9 cellular contexts compared by ENCODE assay signal in genomic region chr11:94127632-94128031, GRCh38. TPM values are rescaled to one million over a fixed set of nuclear protein-coding genes. Genes with fewer than 3 reads are reported as not detected.
DNase-seq lines count a peak whose midpoint lies in the region; ATAC-seq and TF ChIP-seq lines count a peak whose summit lies in the region.
"Had no signal": no experiment of that assay in that cellular context is flagged by ENCODE, and none has a peak within 500 bp of the region (broad histone marks: within the 10 kb centered on the region; RNA-seq: fewer than 3 reads in every experiment).

No MANE protein-coding gene starts in this region.

- H3K9me2 ChIP-seq in GM23248 (ENCODE audit: insufficient read depth), result no peaks in the 10 kb centered on the region

- peak overlapping the region; percentile 90 for H2AFZ ChIP-seq in GM23248

- peaks cover 33% of the 10 kb centered on the region for H3K4me1 ChIP-seq in GM23248 (ENCODE audit: insufficient read depth)
- H3K4me1 ChIP-seq in endodermal cell (ENCODE audit: control insufficient read depth, insufficient read depth, low read length), result peaks cover 7% of the 10 kb centered on the region

- ATAC-seq in GM18907 (IDR thresholded peaks at IDR 0.05; ENCODE audit: unreplicated experiment) (no peak), GM21515 (IDR thresholded peaks at IDR 0.05; ENCODE audit: unreplicated experiment) (no peak), GM21423 (IDR thresholded peaks at IDR 0.05; ENCODE audit: unreplicated experiment) (no peak)

- no peaks in the 10 kb centered on the region for H3K36me3 Mint-ChIP-seq in endodermal cell (ENCODE audit: low read depth)

- peaks cover 42% of the 10 kb centered on the region for H3F3A ChIP-seq in GM23248 (ENCODE audit: insufficient read depth)

- no peak overlapping the region for H3K27ac ChIP-seq in GM23248
- H3K27ac ChIP-seq in endodermal cell (ENCODE audit: low read depth, low read length), result no peak overlapping the region

- peaks cover 5% of the 10 kb centered on the region for H3K27me3 Mint-ChIP-seq in endodermal cell (ENCODE audit: insufficient read depth)

- H3K4me2 ChIP-seq in GM23248 (ENCODE audit: unreplicated experiment), result peak overlapping the region; percentile 97

- peaks cover 5% of the 10 kb centered on the region for H3K4me1 Mint-ChIP-seq in endodermal cell

- H3K9ac ChIP-seq in GM23248 (peak overlapping the region; percentile 94), endodermal cell (ENCODE audit: extremely low read depth, low read length, poor library complexity, severe bottlenecking) (peak overlapping the region; percentile 88)

- H3K4me3 ChIP-seq in GM23248 (peak overlapping the region; percentile 88), endodermal cell (ENCODE audit: low read length) (peak overlapping the region; percentile 94), retinal pigment epithelial cell (ENCODE audit: low read length) (peak overlapping the region; percentile 70)

- peaks cover 3% of the 10 kb centered on the region for H3K9me3 Mint-ChIP-seq in endodermal cell

- no peaks in the 10 kb centered on the region for H3K36me3 ChIP-seq in GM23248 (ENCODE audit: low read depth)
- no peaks in the 10 kb centered on the region for H3K36me3 ChIP-seq in endodermal cell (ENCODE audit: control insufficient read depth, insufficient read depth, low read length)

- TF ChIP-seq CTCF in endodermal cell (conservative IDR thresholded peaks at IDR 0.05), result no peak
- TF ChIP-seq CTCF in retinal pigment epithelial cell (conservative IDR thresholded peaks at IDR 0.05; ENCODE audit: low read depth, low read length), result no peak

- in situ Hi-C loops in GM23248 (cut with MboI), result no loop called here

- no peaks in the 10 kb centered on the region for H3K27me3 ChIP-seq in GM23248 (replicated peaks; ENCODE audit: insufficient read depth)
- H3K27me3 ChIP-seq in endodermal cell (ENCODE audit: control insufficient read depth, insufficient read depth, low read length, poor library complexity, severe bottlenecking), result no peaks in the 10 kb centered on the region

- no peaks in the 10 kb centered on the region for H4K20me1 ChIP-seq in GM23248 (ENCODE audit: insufficient read depth)

- H3K4me3 Mint-ChIP-seq in endodermal cell, result no peak overlapping the region

- H3K79me2 ChIP-seq in GM23248 (ENCODE audit: insufficient read depth), result peaks cover 36% of the 10 kb centered on the region

- H3K9me3 ChIP-seq in GM23248 (ENCODE audit: low read depth), result no peaks in the 10 kb centered on the region
- H3K9me3 ChIP-seq in endodermal cell (ENCODE audit: control insufficient read depth, low read length), result no peaks in the 10 kb centered on the region

- H3K27ac Mint-ChIP-seq in endodermal cell, result peak overlapping the region; percentile 98

- no peak for DNase-seq in GM23248
- DNase-seq in OCI-M1 (lab: John Stamatoyannopoulos, UW), result peak; percentile 58
- DNase-seq in endodermal cell, result no peak
- no peak for DNase-seq in retinal pigment epithelial cell (ENCODE audit: low read depth)
- DNase-seq in NCI-H748 (lab: John Stamatoyannopoulos, UW; ENCODE audit: unreplicated experiment), result no peak
- DNase-seq: NCI-H1930 had no signal

RNA-seq across cellular contexts. Expression of gene PANX1, which starts 1.0 kb away (rescaled TPM):
- 39.8 and 43.9 TPM in 2 replicates for total RNA-seq in GM23248 (2014; rRNA removed; shearing (Covaris generic))
- polyA plus RNA-seq in GM23248 (2016; fragmentation: Nextera tagmentation; extraction: Ambion mirVana), result 18.7 and 19.7 TPM in 2 replicates
- 10 to 100 TPM; 19.4 to 21.0 TPM for total RNA-seq in endodermal cell
- 32.9 TPM for polyA plus RNA-seq in endodermal cell (2013, experiment 1 of 2)
- 30.0 TPM for polyA plus RNA-seq in endodermal cell (2013, experiment 2 of 2)
